In the genomic region with DNA sequence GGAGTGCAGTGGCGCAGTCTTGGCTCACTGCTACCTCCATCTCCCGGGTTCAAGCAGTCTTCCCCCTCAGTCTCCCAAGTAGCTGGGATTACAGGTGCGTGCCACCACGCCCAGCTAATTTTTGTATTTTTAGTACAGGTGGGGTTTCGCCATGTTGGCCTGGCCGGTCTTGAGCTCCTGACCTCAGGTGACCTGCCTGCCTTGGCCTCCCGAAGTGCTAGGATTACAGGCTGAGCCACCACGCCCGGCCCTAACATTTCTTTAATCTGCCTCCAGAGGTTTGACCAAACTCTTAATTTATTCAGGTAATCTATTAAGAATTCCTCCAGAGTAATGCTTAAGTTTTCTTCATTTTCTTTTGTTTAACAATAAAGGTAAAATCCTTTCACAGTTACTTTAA, we compare ENCODE assay signal across 2 cellular contexts.
TF ChIP-seq lines count a peak whose summit lies in the region.

No MANE protein-coding gene starts in this region.

TF ChIP-seq in IMR-90, 13 proteins besides CTCF, POLR2A, EP300 and RAD21:
- TF ChIP-seq, protein P1, sequence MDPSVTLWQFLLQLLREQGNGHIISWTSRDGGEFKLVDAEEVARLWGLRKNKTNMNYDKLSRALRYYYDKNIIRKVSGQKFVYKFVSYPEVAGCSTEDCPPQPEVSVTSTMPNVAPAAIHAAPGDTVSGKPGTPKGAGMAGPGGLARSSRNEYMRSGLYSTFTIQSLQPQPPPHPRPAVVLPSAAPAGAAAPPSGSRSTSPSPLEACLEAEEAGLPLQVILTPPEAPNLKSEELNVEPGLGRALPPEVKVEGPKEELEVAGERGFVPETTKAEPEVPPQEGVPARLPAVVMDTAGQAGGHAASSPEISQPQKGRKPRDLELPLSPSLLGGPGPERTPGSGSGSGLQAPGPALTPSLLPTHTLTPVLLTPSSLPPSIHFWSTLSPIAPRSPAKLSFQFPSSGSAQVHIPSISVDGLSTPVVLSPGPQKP (IDR thresholded peaks at IDR 0.05; ENCODE audit: borderline replicate concordance, low read depth, low read length) = no peak
- TF ChIP-seq CHD1 (IDR thresholded peaks at IDR 0.05; ENCODE audit: low read depth, low read length) (no peak), RFX5 (IDR thresholded peaks at IDR 0.05; ENCODE audit: low read depth, low read length) (no peak)
- TF ChIP-seq, protein P2, sequence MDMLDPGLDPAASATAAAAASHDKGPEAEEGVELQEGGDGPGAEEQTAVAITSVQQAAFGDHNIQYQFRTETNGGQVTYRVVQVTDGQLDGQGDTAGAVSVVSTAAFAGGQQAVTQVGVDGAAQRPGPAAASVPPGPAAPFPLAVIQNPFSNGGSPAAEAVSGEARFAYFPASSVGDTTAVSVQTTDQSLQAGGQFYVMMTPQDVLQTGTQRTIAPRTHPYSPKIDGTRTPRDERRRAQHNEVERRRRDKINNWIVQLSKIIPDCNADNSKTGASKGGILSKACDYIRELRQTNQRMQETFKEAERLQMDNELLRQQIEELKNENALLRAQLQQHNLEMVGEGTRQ (IDR thresholded peaks at IDR 0.05; ENCODE audit: low read depth, low read length) = no peak

TF ChIP-seq in K562, 482 proteins besides CTCF, POLR2A, EP300 and RAD21 (continued from another document):
- TF ChIP-seq, protein P3, sequence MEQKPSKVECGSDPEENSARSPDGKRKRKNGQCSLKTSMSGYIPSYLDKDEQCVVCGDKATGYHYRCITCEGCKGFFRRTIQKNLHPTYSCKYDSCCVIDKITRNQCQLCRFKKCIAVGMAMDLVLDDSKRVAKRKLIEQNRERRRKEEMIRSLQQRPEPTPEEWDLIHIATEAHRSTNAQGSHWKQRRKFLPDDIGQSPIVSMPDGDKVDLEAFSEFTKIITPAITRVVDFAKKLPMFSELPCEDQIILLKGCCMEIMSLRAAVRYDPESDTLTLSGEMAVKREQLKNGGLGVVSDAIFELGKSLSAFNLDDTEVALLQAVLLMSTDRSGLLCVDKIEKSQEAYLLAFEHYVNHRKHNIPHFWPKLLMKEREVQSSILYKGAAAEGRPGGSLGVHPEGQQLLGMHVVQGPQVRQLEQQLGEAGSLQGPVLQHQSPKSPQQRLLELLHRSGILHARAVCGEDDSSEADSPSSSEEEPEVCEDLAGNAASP (IDR thresholded peaks at IDR 0.05) = 0 out of 2 replicates have a peak, but pooled peaks have one; percentile 13
